Comparison of ENCODE assay signal across 13 cellular contexts in the genomic region with DNA sequence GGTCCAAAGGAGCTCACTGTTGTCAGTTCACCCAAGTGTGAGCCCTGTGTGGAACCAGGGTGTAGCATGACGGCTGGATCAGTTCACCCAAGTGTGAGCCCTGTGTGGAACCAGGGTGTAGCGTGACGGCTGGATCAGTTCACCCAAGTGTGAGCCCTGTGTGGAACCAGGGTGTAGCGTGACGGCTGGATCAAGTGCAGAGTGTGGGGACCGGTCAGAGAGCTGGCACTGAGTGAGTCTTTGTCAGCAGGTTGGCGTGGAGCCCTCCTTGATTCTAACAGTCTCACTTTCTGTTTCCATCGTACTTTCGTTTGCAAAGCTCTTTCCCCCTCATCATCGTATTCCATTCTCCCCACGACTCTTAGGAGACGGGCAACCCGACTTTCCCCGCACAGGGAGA. TPM values are rescaled to one million over a fixed set of nuclear protein-coding genes. Genes with fewer than 3 reads are reported as not detected.
A peak's percentile ranks its signal among the peaks of the same experiment; 100 is the strongest.
DNase-seq lines count a peak whose midpoint lies in the region; ATAC-seq and TF ChIP-seq lines count a peak whose summit lies in the region.
"Had no signal": no experiment of that assay in that cellular context is flagged by ENCODE, and none has a peak within 500 bp of the region (broad histone marks: within the 10 kb centered on the region; RNA-seq: fewer than 3 reads in every experiment).

No MANE protein-coding gene starts in this region.

- intact Hi-C loops in breast epithelium (cut with DNase I; ENCODE audit: low total_unique reads) (no loop called here), MCF 10A (cut with micrococcal nuclease) (no loop called here), aorta (cut with DNase I) (no loop called here)

- ATAC-seq in aorta (ENCODE audit: low FRiP score) (peak; percentile 48), HG03280 (IDR thresholded peaks at IDR 0.05; ENCODE audit: unreplicated experiment) (no peak), HG02759 (IDR thresholded peaks at IDR 0.05; ENCODE audit: unreplicated experiment) (no peak)
- ATAC-seq: activated CD8-positive, alpha-beta T cell treated with anti-CD3 and anti-CD28 coated beads, Interleukin-2, amount 10 ng/mL, durations not matched to agents 7 days and 5 days had no signal

- CTCF ChIA-PET in MCF 10A (lab: Yijun Ruan, JAX): interaction anchor here (0.7 kb wide), 1 partner anchor 19 kb away, joined by 4 read pairs; no protein-coding TSS in a partner anchor

- H3K4me3 ChIP-seq in breast epithelium (peak overlapping the region; percentile 17 to 55 (median 40)), aorta (ENCODE audit: low read length in 2 of 2) (peak overlapping the region in 1 of 2 donors; percentile 27)

- H3K27ac ChIP-seq in breast epithelium (no peak overlapping the region), aorta (ENCODE audit: low read depth in 1 of 2, low read length in 2 of 2) (no peak overlapping the region)
- H3K27ac ChIP-seq: parathyroid adenoma had no signal

- 9 to 11% methylated on average over 14 of the region's 14 CpGs for WGBS in aorta, 2 donors

- H3K9me3 ChIP-seq in breast epithelium (peaks cover 4 to 8% of the 10 kb centered on the region in 2 donors), aorta (ENCODE audit: control insufficient read depth, low read length) (peaks cover 1% of the 10 kb centered on the region)

- BruUV-seq in MCF 10A (replicated peaks; lab: Mats Ljungman, UMichigan): no TSS peak

- no peaks in the 10 kb centered on the region for H3K27me3 ChIP-seq in breast epithelium
- H3K27me3 ChIP-seq in aorta (ENCODE audit: control insufficient read depth in 1 of 2, insufficient read depth in 2 of 2, low read length in 1 of 2): no peaks in the 10 kb centered on the region

- H3K9me3 Mint-ChIP-seq in MCF 10A (ENCODE audit: unreplicated experiment): peaks cover 13% of the 10 kb centered on the region

- H3K27me3 Mint-ChIP-seq in MCF 10A (ENCODE audit: insufficient read depth, unreplicated experiment): peaks cover 13% of the 10 kb centered on the region

- H3K27ac Mint-ChIP-seq in MCF 10A (ENCODE audit: low read depth, unreplicated experiment): no peak overlapping the region
- H3K27ac Mint-ChIP-seq: activated CD8-positive, alpha-beta T cell treated with anti-CD3 and anti-CD28 coated beads, Interleukin-2, amount 10 ng/mL, durations not matched to agents 7 days and 5 days had no signal

- no peak overlapping the region for H3K4me3 Mint-ChIP-seq in MCF 10A (ENCODE audit: unreplicated experiment)
- H3K4me3 Mint-ChIP-seq: activated CD8-positive, alpha-beta T cell treated with anti-CD3 and anti-CD28 coated beads, Interleukin-2, amount 10 ng/mL, durations not matched to agents 7 days and 5 days had no signal

- no peak for TF ChIP-seq CTCF in breast epithelium (IDR thresholded peaks at IDR 0.05)
- no peak for TF ChIP-seq CTCF in MCF 10A (IDR thresholded peaks at IDR 0.05; ENCODE audit: unreplicated experiment)

- DNase-seq in breast epithelium (ENCODE audit: low spot score in 2 of 2) (peak in 1 of 2 donors; percentile 46), MCF 10A (ENCODE audit: unreplicated experiment) (no peak), dermis microvascular lymphatic vessel endothelial cell (ENCODE audit: low read depth in 2 of 2) (peak; percentile 18 to 36), medulla oblongata (ENCODE audit: extremely low spot score) (peak; percentile 73), aorta (peak; percentile 63 to 81)
- DNase-seq in activated effector memory CD4-positive, alpha-beta T cell treated with Interleukin-2 at 50 U/mL for 16 hours: no peak
- DNase-seq: activated CD8-positive, alpha-beta T cell treated with anti-CD3 and anti-CD28 coated beads, Interleukin-2, amount 10 ng/mL, durations not matched to agents 7 days and 5 days; activated naive CD4-positive, alpha-beta T cell; NCI-H2107; T-helper 2 cell had no signal

- H3K36me3 ChIP-seq in breast epithelium (no peaks in the 10 kb centered on the region), aorta (ENCODE audit: control insufficient read depth in 1 of 2, insufficient read depth in 2 of 2, low read length in 1 of 2) (no peaks in the 10 kb centered on the region)

- H3K36me3 Mint-ChIP-seq in MCF 10A (ENCODE audit: insufficient read depth, unreplicated experiment): no peaks in the 10 kb centered on the region

- TF ChIP-seq POLR2A in breast epithelium (IDR thresholded peaks at IDR 0.05): no peak

- POLR2A ChIA-PET in MCF 10A (lab: Yijun Ruan, JAX): no interaction called here

- H3K4me1 ChIP-seq in breast epithelium (no peaks in the 10 kb centered on the region), aorta (ENCODE audit: control insufficient read depth in 1 of 2, insufficient read depth in 2 of 2, low read length in 2 of 2) (no peaks in the 10 kb centered on the region)
- H3K4me1 ChIP-seq: parathyroid adenoma had no signal

- H3K4me1 Mint-ChIP-seq in MCF 10A (ENCODE audit: insufficient read depth, unreplicated experiment): peaks cover 12% of the 10 kb centered on the region

RNA-seq across cellular contexts. Expression of a gene that starts 57.9 kb away (rescaled TPM):
- total RNA-seq in breast epithelium: 100 to 1,000 TPM in 1 of 3 donors, 10 to 100 TPM in 2; 76.0 to 100 (median 76.7) TPM
- 121 and 129 TPM in 2 replicates for total RNA-seq in MCF 10A (2022)
- 56.7 and 109 TPM in 2 replicates for total RNA-seq in dermis microvascular lymphatic vessel endothelial cell
- total RNA-seq in aorta: 100 to 1,000 TPM in 1 of 2 donors, 10 to 100 TPM in 1; 68.8 to 100 TPM
- polyA plus RNA-seq in aorta: 10 to 100 TPM; 21.2 to 35.1 TPM

Comparison
In these comparisons a context has a peak if more than half of its experiments do, and no peak if none do; other contexts are left out.
1. DNase-seq: peak in dermis microvascular lymphatic vessel endothelial cell (2 of 2), medulla oblongata (single experiment) and aorta (2 of 2); none in MCF 10A (single experiment) and activated effector memory CD4-positive, alpha-beta T cell treated with Interleukin-2 at 50 U/mL for 16 hours (single experiment).